Comparison of ENCODE assay signal across 8 cellular contexts in genomic region chr10:18312385-18313145, GRCh38.
A peak's percentile ranks its signal among the peaks of the same experiment; 100 is the strongest.
DNase-seq lines count a peak whose midpoint lies in the region; ATAC-seq and FAIRE-seq lines count a peak whose summit lies in the region.

No MANE protein-coding gene starts in this region.

- intact Hi-C loops in left cardiac atrium (cut with DNase I) = no loop called here

- H3K9me3 ChIP-seq in small intestine (ENCODE audit: control insufficient read depth, low read depth) = no peaks in the 10 kb centered on the region

- no peak overlapping the region for H3K27ac ChIP-seq in small intestine (ENCODE audit: low read depth in 1 of 2, low read length in 1 of 2)

- H3K4me3 ChIP-seq in Jurkat, Clone E6-1 (ENCODE audit: low read length) = no peak overlapping the region
- H3K4me3 ChIP-seq in small intestine (ENCODE audit: low read depth in 1 of 2, low read length in 2 of 2) = no peak overlapping the region

- no peaks in the 10 kb centered on the region for H3K4me1 ChIP-seq in small intestine (ENCODE audit: control insufficient read depth in 2 of 2, insufficient read depth in 1 of 2, low read depth in 1 of 2, low read length in 1 of 2)

- 32 to 36% (median 35%) methylated on average over 7 of the region's 7 CpGs for WGBS in small intestine, 3 donors

- H3K27me3 ChIP-seq in small intestine (ENCODE audit: control insufficient read depth in 2 of 2, insufficient read depth in 2 of 2, low read length in 2 of 2) = no peaks in the 10 kb centered on the region

- H3K36me3 ChIP-seq in small intestine (ENCODE audit: control insufficient read depth in 2 of 2, insufficient read depth in 2 of 2, low read length in 2 of 2) = no peaks in the 10 kb centered on the region

- FAIRE-seq in TTC549 (lab: Jason Lieb, UNC) (peak; percentile 47), small intestine (lab: Jason Lieb, UNC) (no peak)

- DNase-seq in ELR (ENCODE audit: low read depth) (peak; percentile 54), left cardiac atrium (no peak), small intestine (peak; percentile 61), ureter (ENCODE audit: low spot score) (no peak)
- peak; percentile 3 for DNase-seq in Jurkat, Clone E6-1 (ENCODE audit: low read depth, low spot score)
- DNase-seq in NK-92 treated with Interleukin-12 subunit alpha and Interleukin-12 subunit beta, amount 100 ng/mL, for 24 hours (lab: John Stamatoyannopoulos, UW) = no peak

- ATAC-seq in GM21529 (IDR thresholded peaks at IDR 0.05; ENCODE audit: unreplicated experiment) = peak; percentile 91
- ATAC-seq in left cardiac atrium = peak; percentile 74 to 77

Comparison
In these comparisons a context has a peak if more than half of its experiments do, and no peak if none do; other contexts are left out.
1. DNase-seq: peak in ELR (single experiment), Jurkat, Clone E6-1 (single experiment) and small intestine (single experiment); none in left cardiac atrium (single experiment), ureter (single experiment) and NK-92 treated with Interleukin-12 subunit alpha and Interleukin-12 subunit beta, amount 100 ng/mL, for 24 hours (single experiment).